In genomic region chr14:97388408-97388807, GRCh38 we compare ENCODE assay signal across 16 cellular contexts.
DNase-seq lines count a peak whose midpoint lies in the region; ATAC-seq, FAIRE-seq and TF ChIP-seq lines count a peak whose summit lies in the region.
"Had no signal": no experiment of that assay in that cellular context is flagged by ENCODE, and none has a peak within 500 bp of the region (broad histone marks: within the 10 kb centered on the region; RNA-seq: fewer than 3 reads in every experiment).

No MANE protein-coding gene starts in this region.

- H4K91ac ChIP-seq in H1 (replicated peaks; ENCODE audit: insufficient read length, low read length) = peak overlapping the region; percentile 52

- H3K23ac ChIP-seq in H1 (ENCODE audit: insufficient read length) = no peak overlapping the region

- peaks cover 14% of the 10 kb centered on the region for H3K4me1 Mint-ChIP-seq in neural progenitor cell
- H3K4me1 Mint-ChIP-seq: CD14-positive monocyte had no signal

- POLR2A ChIA-PET in H1 (lab: Charles Lee; ENCODE audit: partially characterized antibody) = no interaction called here

- no peak overlapping the region for H3K27ac ChIP-seq in DND-41 (ENCODE audit: low read length)
- H3K27ac ChIP-seq in H1 (ENCODE audit: low read depth, low read length) = no peak overlapping the region
- H3K27ac ChIP-seq in neural progenitor cell = no peak overlapping the region
- H3K27ac ChIP-seq: BLaER1 had no signal

- H4K20me1 ChIP-seq in DND-41 (ENCODE audit: insufficient read depth, low read length) = no peaks in the 10 kb centered on the region
- no peaks in the 10 kb centered on the region for H4K20me1 ChIP-seq in H1 (replicated peaks in 1 of 2; ENCODE audit: control insufficient read depth in 1 of 2, insufficient read depth in 2 of 2, low read length in 2 of 2)
- no peaks in the 10 kb centered on the region for H4K20me1 ChIP-seq in neural progenitor cell (ENCODE audit: low read depth)
- H4K20me1 ChIP-seq: BLaER1 had no signal

- no peak overlapping the region for H3K4me2 ChIP-seq in DND-41 (ENCODE audit: insufficient read depth, low read length)
- H3K4me2 ChIP-seq in H1 (ENCODE audit: insufficient read depth in 1 of 2, low read depth in 2 of 2, low read length in 2 of 2) = no peak overlapping the region
- no peak overlapping the region for H3K4me2 ChIP-seq in neural progenitor cell
- H3K4me2 ChIP-seq: BLaER1 had no signal

- H3K18ac ChIP-seq in H1 (ENCODE audit: extremely low read depth, low read length) = no peak overlapping the region

- no peak for TF ChIP-seq CTCF in DND-41 (IDR thresholded peaks at IDR 0.05; ENCODE audit: borderline replicate concordance, extremely low read depth, low read length, poor library complexity, severe bottlenecking)
- TF ChIP-seq CTCF in H1 (IDR thresholded peaks at IDR 0.05; ENCODE audit: control extremely low read depth in 1 of 3, insufficient read depth in 1 of 3, low read depth in 1 of 3, low read length in 3 of 3) = 0 out of 4 replicates have a peak, but pooled peaks of 1 of the 3 experiments have one; percentile 5
- no peak for TF ChIP-seq CTCF in neural progenitor cell (IDR thresholded peaks at IDR 0.05)

- no peak overlapping the region for H2AK5ac ChIP-seq in H1 (ENCODE audit: low read depth, low read length)

- H2BK15ac ChIP-seq in H1 (ENCODE audit: low read length) = no peak overlapping the region

- H2BK5ac ChIP-seq in H1 (ENCODE audit: low read depth, low read length) = no peak overlapping the region

- no peak overlapping the region for H2BK12ac ChIP-seq in H1 (ENCODE audit: low read depth, low read length)

- TF ChIP-seq POLR2A in H1 (IDR thresholded peaks at IDR 0.05; ENCODE audit: control extremely low read depth in 1 of 2, low read depth in 2 of 2, low read length in 2 of 2) = no peak

- H3K36me3 Mint-ChIP-seq in neural progenitor cell = no peaks in the 10 kb centered on the region
- H3K36me3 Mint-ChIP-seq: CD14-positive monocyte; CD4-positive, alpha-beta memory T cell had no signal

- no peaks in the 10 kb centered on the region for H3K79me2 ChIP-seq in DND-41 (ENCODE audit: insufficient read depth, low read length)
- H3K79me2 ChIP-seq in H1 (ENCODE audit: control insufficient read depth in 1 of 2, insufficient read depth in 2 of 2, low read length in 2 of 2) = no peaks in the 10 kb centered on the region
- no peaks in the 10 kb centered on the region for H3K79me2 ChIP-seq in neural progenitor cell (ENCODE audit: low read depth)

- H4K5ac ChIP-seq in H1 (ENCODE audit: insufficient read length, low read depth, low read length) = no peak overlapping the region

- peaks cover 6% of the 10 kb centered on the region; the same call in 1 of the 2 replicates for H3K4me1 ChIP-seq in DND-41 (ENCODE audit: insufficient read depth, low read length)
- peaks cover 0 to 17% (median 9%) of the 10 kb centered on the region in 4 experiments; a peak in 4 of 7 replicates for H3K4me1 ChIP-seq in H1 (replicated peaks in 1 of 4; ENCODE audit: control insufficient read depth in 3 of 4, insufficient read depth in 4 of 4, low read length in 3 of 4)
- no peaks in the 10 kb centered on the region for H3K4me1 ChIP-seq in neural progenitor cell
- H3K4me1 ChIP-seq: BLaER1 had no signal

- CTCF ChIA-PET in H1 (lab: Charles Lee; ENCODE audit: partially characterized antibody) = interaction anchor here (0.6 to 1.7 kb wide), 3 partner anchors 19 to 514 kb away, joined by 5 read pairs; no protein-coding TSS in a partner anchor

- no peaks in the 10 kb centered on the region for H3K36me3 ChIP-seq in DND-41 (ENCODE audit: insufficient read depth, low read length)
- no peaks in the 10 kb centered on the region for H3K36me3 ChIP-seq in H7 (replicated peaks; ENCODE audit: control insufficient read depth, insufficient read depth, low read length)
- H3K36me3 ChIP-seq in H1 (ENCODE audit: control insufficient read depth in 2 of 4, insufficient read depth in 4 of 4, low read length in 3 of 4) = no peaks in the 10 kb centered on the region; a peak in 1 of 8 replicates
- H3K36me3 ChIP-seq in neural progenitor cell = no peaks in the 10 kb centered on the region
- H3K36me3 ChIP-seq: BLaER1 had no signal

- H2AFZ ChIP-seq in DND-41 (ENCODE audit: low read depth, low read length) (peak overlapping the region; percentile 51; the same call in 1 of the 2 replicates), H1 (ENCODE audit: low read length) (peak overlapping the region; percentile 52; the same call in 1 of the 2 replicates), neural progenitor cell (replicated peaks) (peak overlapping the region; percentile 18)

- no peak overlapping the region for H2BK20ac ChIP-seq in H1 (ENCODE audit: low read length)

- no peak for TF ChIP-seq EP300 in H1 (IDR thresholded peaks at IDR 0.05; ENCODE audit: borderline replicate concordance in 1 of 2, low read depth in 2 of 2, low read length in 2 of 2)

- FAIRE-seq in H1 (lab: Jason Lieb, UNC) = no peak

- no peak overlapping the region for H3K4ac ChIP-seq in H1 (replicated peaks; ENCODE audit: insufficient read length, low read depth, low read length)

- H3F3A ChIP-seq in neural progenitor cell (ENCODE audit: low read depth) = no peaks in the 10 kb centered on the region

- H3K9me3 ChIP-seq in DND-41 (ENCODE audit: insufficient read depth, low read length, severe bottlenecking) (no peaks in the 10 kb centered on the region), H1 (ENCODE audit: insufficient read depth in 2 of 2, low read depth in 1 of 2, low read length in 1 of 2) (no peaks in the 10 kb centered on the region), neural progenitor cell (ENCODE audit: low read depth) (no peaks in the 10 kb centered on the region)
- H3K9me3 ChIP-seq: BLaER1 had no signal

- H3K9ac ChIP-seq in DND-41 (ENCODE audit: low read depth, low read length) = no peak overlapping the region
- H3K9ac ChIP-seq in H1 (replicated peaks in 1 of 4; ENCODE audit: extremely low read depth in 1 of 4, low read depth in 3 of 4, low read length in 3 of 4) = no peak overlapping the region
- no peak overlapping the region for H3K9ac ChIP-seq in neural progenitor cell
- H3K9ac ChIP-seq: BLaER1 had no signal

- H3K79me1 ChIP-seq in H1 (ENCODE audit: low read depth, low read length) = no peaks in the 10 kb centered on the region

- H3K4me3 Mint-ChIP-seq in neural progenitor cell = no peak overlapping the region
- H3K4me3 Mint-ChIP-seq: CD14-positive monocyte; CD4-positive, alpha-beta memory T cell had no signal

- no peak overlapping the region for H4K8ac ChIP-seq in H1 (ENCODE audit: extremely low read depth, insufficient read depth, low read length)

- no peak overlapping the region for H3K27ac Mint-ChIP-seq in neural progenitor cell
- H3K27ac Mint-ChIP-seq: CD14-positive monocyte had no signal

- ATAC-seq in DND-41 (ENCODE audit: insufficient read depth, low read depth) = peak; percentile 63; the same call in 2 of the 3 replicates
- ATAC-seq in HG02970 (IDR thresholded peaks at IDR 0.05; ENCODE audit: low FRiP score, unreplicated experiment) = no peak

- H3K27me3 Mint-ChIP-seq in neural progenitor cell (ENCODE audit: insufficient read depth, low read depth) = no peaks in the 10 kb centered on the region

- H3K4me3 ChIP-seq in DND-41 (ENCODE audit: low read depth in 1 of 2, low read length in 2 of 2) (no peak overlapping the region), H7 (ENCODE audit: insufficient read depth, low read depth, low read length) (no peak overlapping the region), H1 (ENCODE audit: extremely low read depth in 1 of 4, insufficient read depth in 2 of 4, low read depth in 3 of 4, low read length in 4 of 4) (no peak overlapping the region), neural progenitor cell (no peak overlapping the region)
- H3K4me3 ChIP-seq: BLaER1 had no signal

- TF ChIP-seq RAD21 in H1 (IDR thresholded peaks at IDR 0.05 in 1 of 2, conservative IDR thresholded peaks at IDR 0.05 in 1 of 2; ENCODE audit: low read depth in 2 of 2, low read length in 2 of 2) = 0 out of 4 replicates have a peak, but pooled peaks of 1 of the 2 experiments have one; percentile 1

- no peaks in the 10 kb centered on the region for H3K9me3 Mint-ChIP-seq in neural progenitor cell
- H3K9me3 Mint-ChIP-seq: CD4-positive, alpha-beta memory T cell had no signal

- H3K27me3 ChIP-seq in DND-41 (ENCODE audit: insufficient read depth, low read length, poor library complexity) = no peaks in the 10 kb centered on the region
- H3K27me3 ChIP-seq in H7 (ENCODE audit: control insufficient read depth, insufficient read depth, low read length) = no peaks in the 10 kb centered on the region
- no peaks in the 10 kb centered on the region for H3K27me3 ChIP-seq in H1 (replicated peaks in 1 of 4; ENCODE audit: control insufficient read depth in 3 of 4, extremely low read depth in 1 of 4, insufficient read depth in 3 of 4, low read length in 3 of 4)
- H3K27me3 ChIP-seq in neural progenitor cell = no peaks in the 10 kb centered on the region
- H3K27me3 ChIP-seq: BLaER1 had no signal

- no peak overlapping the region for H3K14ac ChIP-seq in H1 (ENCODE audit: insufficient read length)

- H2BK120ac ChIP-seq in H1 (replicated peaks; ENCODE audit: low read depth, low read length) = no peak overlapping the region

- H3K23me2 ChIP-seq in H1 (ENCODE audit: low read depth, low read length) = no peaks in the 10 kb centered on the region

- WGBS in H1 (ENCODE audit: extremely low coverage in 1 of 2, insufficient coverage in 1 of 2, insufficient read length in 1 of 2, insufficient replicate concordance in 2 of 2, low coverage in 1 of 2, low lambda C conversion rate in 2 of 2, missing lambda C conversion rate in 1 of 2), 2 experiments = 66% methylated on average over 9 of the region's 9 CpGs; no CpG with 5 or more reads in 1 of the 2 experiments

- DNase-seq in DND-41 (peak; percentile 32), H7 (peak; percentile 39), H1 (ENCODE audit: low read depth in 1 of 2, low spot score in 2 of 2) (no peak), neural progenitor cell (ENCODE audit: low spot score) (no peak), DMS79 (lab: John Stamatoyannopoulos, UW) (no peak), DMS153 treated with DMSO at 0.1 percent for 48 hours (lab: John Stamatoyannopoulos, UW; ENCODE audit: unreplicated experiment) (no peak)
- DNase-seq: 8988T; CD4-positive, alpha-beta memory T cell; DMS153; GDM1; GOT3; HCEC 1CT; KG1 had no signal

- no peak overlapping the region for H3K56ac ChIP-seq in H1 (replicated peaks; ENCODE audit: insufficient read length, low read depth, low read length)

TF ChIP-seq in H1, 55 proteins besides CTCF, POLR2A, EP300 and RAD21 (continues in another document):
- no peak for TF ChIP-seq YY1 (IDR thresholded peaks at IDR 0.05; ENCODE audit: low read depth, low read length)
- TF ChIP-seq GABPA (IDR thresholded peaks at IDR 0.05; ENCODE audit: borderline replicate concordance, insufficient read depth, low read length) = no peak
- no peak for TF ChIP-seq POU5F1 (IDR thresholded peaks at IDR 0.05; ENCODE audit: low read depth, low read length)
- TF ChIP-seq EGR1 (IDR thresholded peaks at IDR 0.05; ENCODE audit: borderline replicate concordance, low read depth, low read length) = no peak

Comparison
In these comparisons a context has a peak if more than half of its experiments do, and no peak if none do; other contexts are left out.
1. DNase-seq: peak in DND-41 (single experiment) and H7 (single experiment); none in H1 (0 of 2), neural progenitor cell (single experiment), DMS79 (single experiment) and DMS153 treated with DMSO at 0.1 percent for 48 hours (single experiment).
2. Peak in every context shown above with its lines, with median percentiles within 50 percentile points of each other: H2AFZ ChIP-seq.